8 cellular contexts compared by ENCODE assay signal in the genomic region with DNA sequence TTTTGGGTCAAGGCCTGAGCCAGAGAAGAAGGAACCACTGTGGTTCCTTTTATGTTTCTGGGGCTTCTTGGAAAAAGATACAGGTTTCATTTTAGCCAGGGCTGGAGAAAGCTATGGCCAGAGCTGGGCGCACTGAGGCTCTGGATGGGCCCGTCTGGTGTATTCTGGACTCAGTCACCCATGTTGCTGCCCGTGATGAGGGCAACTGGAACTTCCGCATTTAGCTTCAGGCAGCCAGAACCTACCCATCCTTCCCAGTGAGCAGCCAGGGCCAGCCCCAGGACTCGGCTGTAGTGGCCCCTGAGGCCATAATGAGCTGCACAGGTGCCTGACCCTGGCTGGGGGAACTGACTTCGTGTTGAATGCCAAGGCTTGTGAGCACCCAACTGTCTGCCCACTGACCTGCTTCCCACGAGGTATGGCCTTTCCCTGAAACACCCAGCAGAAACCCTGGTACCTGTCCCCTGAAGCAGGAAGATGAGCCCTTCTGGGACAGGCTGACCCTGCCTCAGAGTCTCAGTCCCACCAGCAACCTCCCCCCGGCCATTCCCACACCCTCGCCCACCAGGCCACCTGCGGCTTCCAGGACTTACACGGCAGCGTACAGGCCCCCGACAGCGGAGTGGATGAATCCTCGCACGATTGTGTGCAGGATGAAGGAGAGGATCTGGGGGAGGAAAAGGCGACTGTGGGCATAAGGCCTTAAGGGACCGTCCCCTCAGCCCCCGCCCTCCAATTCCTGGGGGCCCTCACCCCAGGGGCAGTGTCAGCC. TPM values are rescaled to one million over a fixed set of nuclear protein-coding genes. Genes with fewer than 3 reads are reported as not detected.
DNase-seq lines count a peak whose midpoint lies in the region; ATAC-seq and TF ChIP-seq lines count a peak whose summit lies in the region.

No MANE protein-coding gene starts in this region.

- no peak for TF ChIP-seq POLR2A in adrenal gland (IDR thresholded peaks at IDR 0.05)

- 0 out of 2 replicates have a peak, but pooled peaks cover 4% of the 10 kb centered on the region for H3K4me1 ChIP-seq in H9 (ENCODE audit: insufficient read depth, low read length)
- peaks cover 16 to 43% of the 10 kb centered on the region in 2 donors for H3K4me1 ChIP-seq in adrenal gland (replicated peaks in 1 of 2)
- H3K4me1 ChIP-seq in liver (ENCODE audit: control insufficient read depth in 4 of 4, insufficient read depth in 4 of 4, low read length in 3 of 4), result peaks cover 8 to 27% (median 13%) of the 10 kb centered on the region in 4 donors

- H4K8ac ChIP-seq in H9 (replicated peaks; ENCODE audit: insufficient read length, low read depth, low read length), result no peak overlapping the region

- H2BK5ac ChIP-seq in H9 (ENCODE audit: insufficient read length, low read length), result no peak overlapping the region

- no peak overlapping the region for H4K91ac ChIP-seq in H9 (ENCODE audit: insufficient read length, low read depth, low read length)

- H3K27me3 Mint-ChIP-seq in H9 (ENCODE audit: low read depth), result no peaks in the 10 kb centered on the region
- no peaks in the 10 kb centered on the region for H3K27me3 Mint-ChIP-seq in stimulated activated naive CD8-positive, alpha-beta T cell treated with anti-CD3 and anti-CD28 coated beads, Interleukin-15, Interleukin-2, amounts not matched to agents 100 ng/mL and 50 ng/mL, for 24 hours

- H3K4me3 Mint-ChIP-seq in H9, result no peak overlapping the region
- no peak overlapping the region for H3K4me3 Mint-ChIP-seq in stimulated activated naive CD8-positive, alpha-beta T cell treated with anti-CD3 and anti-CD28 coated beads, Interleukin-15, Interleukin-2, amounts not matched to agents 100 ng/mL and 50 ng/mL, for 24 hours

- no peak overlapping the region for H2BK12ac ChIP-seq in H9 (ENCODE audit: insufficient read length, low read depth, low read length)

- H4K20me1 ChIP-seq in H9 (ENCODE audit: control insufficient read depth, insufficient read depth, insufficient read length), result no peaks in the 10 kb centered on the region

- no peak overlapping the region for H2BK120ac ChIP-seq in H9 (ENCODE audit: low read depth, low read length, poor library complexity, severe bottlenecking)

- H3K4me2 ChIP-seq in H9 (ENCODE audit: insufficient read depth, insufficient read length, low read length), result no peak overlapping the region

- peak overlapping the region; percentile 26 for H3K18ac ChIP-seq in H9 (ENCODE audit: insufficient read length, low read depth, low read length)

- H3K4ac ChIP-seq in H9 (ENCODE audit: low read depth, low read length), result no peak overlapping the region

- H3K9me3 Mint-ChIP-seq in H9, result no peaks in the 10 kb centered on the region
- H3K9me3 Mint-ChIP-seq in stimulated activated naive CD8-positive, alpha-beta T cell treated with anti-CD3 and anti-CD28 coated beads, Interleukin-15, Interleukin-2, amounts not matched to agents 100 ng/mL and 50 ng/mL, for 24 hours, result no peaks in the 10 kb centered on the region

- no peaks in the 10 kb centered on the region for H3K9me3 ChIP-seq in H9 (ENCODE audit: control insufficient read depth, low read depth, low read length)
- H3K9me3 ChIP-seq in adrenal gland (replicated peaks in 1 of 3), result no peaks in the 10 kb centered on the region
- H3K9me3 ChIP-seq in liver (ENCODE audit: control insufficient read depth in 4 of 4, low read length in 3 of 4), result no peaks in the 10 kb centered on the region

- no peak overlapping the region for H2AFZ ChIP-seq in H9 (ENCODE audit: low read length)

- H3K9ac ChIP-seq in H9 (ENCODE audit: extremely low read depth, insufficient read length, low read length) (no peak overlapping the region), liver (ENCODE audit: low read depth in 1 of 2, low read length in 2 of 2) (peak overlapping the region; percentile 23 to 49)

- TF ChIP-seq CTCF in H9 (conservative IDR thresholded peaks at IDR 0.05), result no peak
- TF ChIP-seq CTCF in adrenal gland (IDR thresholded peaks at IDR 0.05), result no peak
- no peak for TF ChIP-seq CTCF in liver (IDR thresholded peaks at IDR 0.05; ENCODE audit: low read depth, low read length, missing input control)

- H3T11ph ChIP-seq in H9 (ENCODE audit: low read length), result no peak overlapping the region

- no peaks in the 10 kb centered on the region for H3K79me1 ChIP-seq in H9 (ENCODE audit: insufficient read depth, low read depth, low read length, poor library complexity, severe bottlenecking)

- H3K36me3 ChIP-seq in adrenal gland (replicated peaks in 1 of 2), result no peaks in the 10 kb centered on the region
- H3K36me3 ChIP-seq in liver (ENCODE audit: control insufficient read depth in 4 of 4, insufficient read depth in 3 of 4, low read depth in 1 of 4, low read length in 3 of 4), result no peaks in the 10 kb centered on the region

- H3K27me3 ChIP-seq in H9 (ENCODE audit: insufficient read depth, low read length), result no peaks in the 10 kb centered on the region
- H3K27me3 ChIP-seq in adrenal gland, result no peaks in the 10 kb centered on the region
- no peaks in the 10 kb centered on the region for H3K27me3 ChIP-seq in liver (ENCODE audit: control insufficient read depth in 4 of 4, insufficient read depth in 4 of 4, low read length in 3 of 4)

- DNase-seq in H9, result no peak
- DNase-seq in adrenal gland, result peak in 3 of 7 donors; percentile 44 to 49 (median 48)
- DNase-seq in AG20443 (ENCODE audit: low spot score), result no peak
- no peak for DNase-seq in left colon

- no peak overlapping the region for H2AK5ac ChIP-seq in H9 (ENCODE audit: insufficient read length, low read length)

- no peaks in the 10 kb centered on the region for H3K79me2 ChIP-seq in H9 (ENCODE audit: insufficient read depth, low read length)

- H2BK15ac ChIP-seq in H9 (ENCODE audit: low read depth, low read length), result no peak overlapping the region

- no peak overlapping the region for H3K23ac ChIP-seq in H9 (ENCODE audit: insufficient read length, low read depth, low read length)

- H3K27ac Mint-ChIP-seq in H9, result peak overlapping the region; percentile 36 to 67 (median 64); a peak in 2 of 7 replicates
- H3K27ac Mint-ChIP-seq in stimulated activated naive CD8-positive, alpha-beta T cell treated with anti-CD3 and anti-CD28 coated beads, Interleukin-15, Interleukin-2, amounts not matched to agents 100 ng/mL and 50 ng/mL, for 24 hours, result peak overlapping the region; percentile 63

- peaks cover 0 to 3% (median 0%) of the 10 kb centered on the region in 3 experiments; a peak in 3 of 7 replicates for H3K36me3 Mint-ChIP-seq in H9 (ENCODE audit: insufficient read depth in 1 of 3, low read depth in 3 of 3)
- H3K36me3 Mint-ChIP-seq in stimulated activated naive CD8-positive, alpha-beta T cell treated with anti-CD3 and anti-CD28 coated beads, Interleukin-15, Interleukin-2, amounts not matched to agents 100 ng/mL and 50 ng/mL, for 24 hours (ENCODE audit: low read depth), result no peaks in the 10 kb centered on the region

- H3K4me1 Mint-ChIP-seq in H9, result peaks cover 18 to 27% of the 10 kb centered on the region in 2 experiments
- H3K4me1 Mint-ChIP-seq in stimulated activated naive CD8-positive, alpha-beta T cell treated with anti-CD3 and anti-CD28 coated beads, Interleukin-15, Interleukin-2, amounts not matched to agents 100 ng/mL and 50 ng/mL, for 24 hours (ENCODE audit: low read depth), result peaks cover 13% of the 10 kb centered on the region

- WGBS in H9 (ENCODE audit: extremely low coverage, insufficient read length, low lambda C conversion rate), result no CpG with 5 or more reads among the region's 19 CpGs
- WGBS in adrenal gland, 4 donors, result 79 to 89% (median 84%) methylated on average over 8 to 19 of the region's 19 CpGs
- WGBS in liver, result 91% methylated on average over 19 of the region's 19 CpGs

- H2BK20ac ChIP-seq in H9 (ENCODE audit: low read depth, low read length, poor library complexity, severe bottlenecking), result no peak overlapping the region

- intact Hi-C loops in adrenal gland (cut with DNase I), result loop anchor here (5.0 kb wide), 2 partner anchors 49 to 69 kb away; a partner anchor contains a TSS
- intact Hi-C loops in left colon (cut with DNase I, micrococcal nuclease), result loop anchor here (5.0 to 10.0 kb wide), 2 partner anchors 49 to 57 kb away; a partner anchor contains a TSS

- H3K14ac ChIP-seq in H9 (ENCODE audit: insufficient read depth, low read length), result no peak overlapping the region; the same call in 1 of the 2 replicates

- no peak overlapping the region for H4K5ac ChIP-seq in H9 (ENCODE audit: insufficient read length, low read depth, low read length)

- H3K4me3 ChIP-seq in adrenal gland (no peak overlapping the region), liver (ENCODE audit: low read depth in 1 of 3, low read length in 3 of 3) (no peak overlapping the region)

- no peak for TF ChIP-seq RAD21 in liver (IDR thresholded peaks at IDR 0.05)

- no peak overlapping the region for H3K56ac ChIP-seq in H9 (ENCODE audit: insufficient read length, low read depth, low read length)

- H3K23me2 ChIP-seq in H9 (ENCODE audit: insufficient read length, low read depth, low read length, poor library complexity, severe bottlenecking), result no peaks in the 10 kb centered on the region

- no peak overlapping the region for H3K27ac ChIP-seq in H9 (ENCODE audit: insufficient read length, low read depth, low read length)
- H3K27ac ChIP-seq in adrenal gland, result peak overlapping the region; percentile 67 to 94 (median 90)
- peak overlapping the region; percentile 78 to 84 for H3K27ac ChIP-seq in liver (ENCODE audit: low read depth in 1 of 2, low read length in 2 of 2)

- ATAC-seq in HG02870 (IDR thresholded peaks at IDR 0.05; ENCODE audit: unreplicated experiment) (no peak), left colon (no peak), GM21526 (IDR thresholded peaks at IDR 0.05; ENCODE audit: low FRiP score, unreplicated experiment) (no peak)

TF ChIP-seq in liver, 16 proteins besides CTCF, POLR2A, EP300 and RAD21:
- TF ChIP-seq, protein P1, sequence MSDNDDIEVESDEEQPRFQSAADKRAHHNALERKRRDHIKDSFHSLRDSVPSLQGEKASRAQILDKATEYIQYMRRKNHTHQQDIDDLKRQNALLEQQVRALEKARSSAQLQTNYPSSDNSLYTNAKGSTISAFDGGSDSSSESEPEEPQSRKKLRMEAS (IDR thresholded peaks at IDR 0.05), result no peak
- TF ChIP-seq NR2F2 (IDR thresholded peaks at IDR 0.05) (no peak), FOXA1 (IDR thresholded peaks at IDR 0.05) (no peak), TAF1 (conservative IDR thresholded peaks at IDR 0.05) (no peak), HNF4A (conservative IDR thresholded peaks at IDR 0.05) (no peak), JUND (IDR thresholded peaks at IDR 0.05) (no peak)

RNA-seq across cellular contexts. Expression of a gene that starts 15.3 kb away (rescaled TPM):
- 68.9 and 74.2 TPM in 2 replicates for total RNA-seq in H9 (2021)
- 100 to 1,000 TPM in 1 of 8 donors, 10 to 100 TPM in 7; 32.1 to 107 (median 54.3) TPM for total RNA-seq in adrenal gland
- 100 to 1,000 TPM in 1 of 3 donors, 10 to 100 TPM in 2; 16.4 to 157 (median 17.8) TPM for polyA plus RNA-seq in adrenal gland
- total RNA-seq in liver, result 10 to 100 TPM; 14.2 to 14.7 TPM
- polyA plus RNA-seq in liver, result 10 to 100 TPM in 1 of 2 donors, 1 to 10 TPM in 1; 7.4 to 21.3 TPM
- 10 to 100 TPM; 75.5 to 94.3 TPM for total RNA-seq in left colon

RNA-seq across cellular contexts. Expression of a gene that starts 50.8 kb away (rescaled TPM):
- total RNA-seq in H9 (2021) (11.8 and 12.9 TPM in 2 replicates), adrenal gland (10 to 100 TPM; 12.3 to 32.5 (median 19.8) TPM), liver (1 to 10 TPM; 4.8 to 7.9 TPM), left colon (10 to 100 TPM; 19.4 to 22.8 TPM)
- polyA plus RNA-seq in adrenal gland (10 to 100 TPM in 1 of 3 donors, 1 to 10 TPM in 2; 6.8 to 17.2 (median 7.5) TPM), liver (1 to 10 TPM in 1 of 2 donors, under 1 TPM in 1; 0.63 to 4.7 TPM)
